In the genomic region with DNA sequence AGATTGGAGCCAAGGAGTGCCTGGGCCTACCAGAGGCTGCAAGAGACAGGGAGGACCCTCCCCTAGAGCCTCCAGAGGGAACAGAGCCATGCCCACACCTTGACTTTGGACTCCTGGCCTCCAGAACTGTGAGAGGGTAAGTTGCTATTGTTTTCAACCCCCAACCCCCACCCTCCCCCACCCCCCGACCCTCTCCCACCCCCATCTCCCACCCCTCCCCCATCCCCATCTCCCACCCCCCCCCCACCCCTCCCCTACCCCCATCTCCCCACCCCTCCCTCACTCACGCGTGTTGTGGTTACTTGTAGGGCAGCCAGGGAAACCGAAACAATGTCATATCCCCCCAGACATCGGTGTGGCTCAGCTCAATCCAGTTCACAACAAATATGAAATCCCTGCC, we compare ENCODE assay signal across 13 cellular contexts.
"Had no signal": no experiment of that assay in that cellular context is flagged by ENCODE, and none has a peak within 500 bp of the region (broad histone marks: within the 10 kb centered on the region; RNA-seq: fewer than 3 reads in every experiment).

No MANE protein-coding gene starts in this region.

- H3K4me3 Mint-ChIP-seq: activated CD4-positive, alpha-beta T cell treated with anti-CD3 and anti-CD28 coated beads for 36 hours; mesothelial cell of epicardium; type B pancreatic cell had no signal

- H3K4me1 ChIP-seq: foreskin keratinocyte had no signal

- H3K4me3 ChIP-seq: testis had no signal

- H3K9me3 Mint-ChIP-seq: mesothelial cell of epicardium, neural crest cell, type B pancreatic cell had no signal

- ATAC-seq: activated CD4-positive, alpha-beta T cell treated with anti-CD3 and anti-CD28 coated beads for 36 hours; foreskin keratinocyte; left lobe of liver had no signal

- H3K36me3 Mint-ChIP-seq: activated naive CD8-positive, alpha-beta T cell; mesothelial cell of epicardium; type B pancreatic cell had no signal

- DNase-seq: activated CD4-positive, alpha-beta T cell treated with anti-CD3 and anti-CD28 coated beads for 36 hours; activated CD4-positive, alpha-beta T cell treated with anti-CD3 and anti-CD28 coated beads, Interleukin-2, amount 50 U/mL, for 48 hours; dermis blood vessel endothelial cell; foreskin keratinocyte; hypothalamus; retina; stimulated activated CD4-positive, alpha-beta T cell treated with anti-CD3 and anti-CD28 coated beads, Interleukin-1b, Interleukin-23, amount 100 ng/mL, for 48 hours; testis had no signal

- H3K27me3 Mint-ChIP-seq: activated CD4-positive, alpha-beta T cell treated with anti-CD3 and anti-CD28 coated beads for 36 hours; activated naive CD8-positive, alpha-beta T cell had no signal

- H3K27ac ChIP-seq: foreskin keratinocyte, testis had no signal

- H3K27me3 ChIP-seq: foreskin keratinocyte, testis had no signal

- H3K27ac Mint-ChIP-seq: activated CD4-positive, alpha-beta T cell treated with anti-CD3 and anti-CD28 coated beads for 36 hours; activated naive CD8-positive, alpha-beta T cell; mesothelial cell of epicardium; type B pancreatic cell had no signal

- H3K9me3 ChIP-seq: testis had no signal
